Comparison of ENCODE assay signal across 4 cellular contexts in genomic region chr7:45818763-45819162, GRCh38. TPM values are rescaled to one million over a fixed set of nuclear protein-coding genes. Genes with fewer than 3 reads are reported as not detected.
"Had no signal": no experiment of that assay in that cellular context is flagged by ENCODE, and none has a peak within 500 bp of the region (broad histone marks: within the 10 kb centered on the region; RNA-seq: fewer than 3 reads in every experiment).

No MANE protein-coding gene starts in this region.

RNA-seq across cellular contexts. Expression of gene CCDC201, which starts 54.1 kb away (rescaled TPM):
- total RNA-seq: LHCN-M2, M059J, MCF 10A, NCI-H460 had no signal
